Comparison of ENCODE assay signal across 9 cellular contexts in genomic region chr3:187005827-187006481, GRCh38.
A peak's percentile ranks its signal among the peaks of the same experiment; 100 is the strongest.
DNase-seq lines count a peak whose midpoint lies in the region; ATAC-seq, FAIRE-seq and TF ChIP-seq lines count a peak whose summit lies in the region.
"Had no signal": no experiment of that assay in that cellular context is flagged by ENCODE, and none has a peak within 500 bp of the region (broad histone marks: within the 10 kb centered on the region; RNA-seq: fewer than 3 reads in every experiment).

No MANE protein-coding gene starts in this region.

- no peaks in the 10 kb centered on the region for H3K27me3 ChIP-seq in CD4-positive, alpha-beta T cell (ENCODE audit: control insufficient read depth, insufficient read depth, low read length)
- H3K27me3 ChIP-seq in GM23338 (ENCODE audit: insufficient read depth) = no peaks in the 10 kb centered on the region
- no peaks in the 10 kb centered on the region for H3K27me3 ChIP-seq in small intestine (ENCODE audit: control insufficient read depth in 2 of 2, insufficient read depth in 2 of 2, low read length in 2 of 2)
- H3K27me3 ChIP-seq: brain microvascular endothelial cell had no signal

- ATAC-seq in CD4-positive, alpha-beta T cell (ENCODE audit: poor library complexity) = peak; percentile 65
- ATAC-seq in GM23338 (no peak), T-helper 17 cell (peak; percentile 73), HG03378 (IDR thresholded peaks at IDR 0.05; ENCODE audit: unreplicated experiment) (no peak)
- ATAC-seq: WTC11 had no signal

- no peak for FAIRE-seq in small intestine (lab: Jason Lieb, UNC)

- no peak for TF ChIP-seq CTCF in CD4-positive, alpha-beta T cell (IDR thresholded peaks at IDR 0.05)
- TF ChIP-seq CTCF in GM23338 (conservative IDR thresholded peaks at IDR 0.05; ENCODE audit: low read depth in 2 of 2) = no peak

- peaks cover 63% of the 10 kb centered on the region for H3K4me1 Mint-ChIP-seq in CD4-positive, alpha-beta T cell (ENCODE audit: low read depth)
- H3K4me1 Mint-ChIP-seq in GM23338 (peaks cover 23% of the 10 kb centered on the region), T-helper 17 cell (peaks cover 35% of the 10 kb centered on the region), immature natural killer cell (peaks cover 54 to 77% of the 10 kb centered on the region in 2 donors)

- H3K4me3 Mint-ChIP-seq in CD4-positive, alpha-beta T cell = peak overlapping the region; percentile 54
- H3K4me3 Mint-ChIP-seq in GM23338 = no peak overlapping the region
- H3K4me3 Mint-ChIP-seq in T-helper 17 cell = peak overlapping the region; percentile 13
- peak overlapping the region; percentile 3 to 56 (median 36) for H3K4me3 Mint-ChIP-seq in immature natural killer cell
- H3K4me3 Mint-ChIP-seq: WTC11 had no signal

- peak overlapping the region; percentile 72 for H3K27ac Mint-ChIP-seq in CD4-positive, alpha-beta T cell
- peak overlapping the region; percentile 72; the same call in 1 of the 2 replicates for H3K27ac Mint-ChIP-seq in GM23338
- peak overlapping the region; percentile 54 for H3K27ac Mint-ChIP-seq in T-helper 17 cell
- H3K27ac Mint-ChIP-seq in immature natural killer cell = peak overlapping the region; percentile 47 to 89 (median 76)
- H3K27ac Mint-ChIP-seq: WTC11 had no signal

- WGBS in small intestine, 3 donors = 78 to 98% (median 91%) methylated on average over 3 of the region's 3 CpGs

- H3K36me3 ChIP-seq in GM23338 (ENCODE audit: insufficient read depth) (no peaks in the 10 kb centered on the region), small intestine (ENCODE audit: control insufficient read depth in 2 of 2, insufficient read depth in 2 of 2, low read length in 2 of 2) (no peaks in the 10 kb centered on the region)
- H3K36me3 ChIP-seq: brain microvascular endothelial cell had no signal

- no peaks in the 10 kb centered on the region for H3K9me3 Mint-ChIP-seq in CD4-positive, alpha-beta T cell
- H3K9me3 Mint-ChIP-seq in GM23338 (no peaks in the 10 kb centered on the region), immature natural killer cell (no peaks in the 10 kb centered on the region)

- H3K27ac ChIP-seq in CD4-positive, alpha-beta T cell (ENCODE audit: low read depth, low read length) = no peak overlapping the region
- H3K27ac ChIP-seq in GM23338 (ENCODE audit: low read depth) (no peak overlapping the region; the same call in 1 of the 2 replicates), small intestine (ENCODE audit: low read depth in 1 of 2, low read length in 1 of 2) (peak overlapping the region in 1 of 2 donors; percentile 8)
- H3K27ac ChIP-seq: brain microvascular endothelial cell had no signal

- no peak overlapping the region for H3K4me2 ChIP-seq in GM23338

- peaks cover 35% of the 10 kb centered on the region for H3K79me2 ChIP-seq in GM23338 (replicated peaks; ENCODE audit: insufficient read depth)

- no peak for DNase-seq in CD4-positive, alpha-beta T cell
- no peak for DNase-seq in GM23338 (ENCODE audit: low spot score)
- DNase-seq in T-helper 17 cell = no peak
- DNase-seq in immature natural killer cell = no peak
- no peak for DNase-seq in small intestine
- DNase-seq in DMS79 (lab: John Stamatoyannopoulos, UW) = no peak
- DNase-seq: brain microvascular endothelial cell had no signal

- H3K4me3 ChIP-seq in GM23338 (no peak overlapping the region), small intestine (ENCODE audit: low read depth in 1 of 2, low read length in 2 of 2) (no peak overlapping the region)

- no peaks in the 10 kb centered on the region for H3K27me3 Mint-ChIP-seq in CD4-positive, alpha-beta T cell
- peaks cover 2% of the 10 kb centered on the region for H3K27me3 Mint-ChIP-seq in GM23338 (ENCODE audit: insufficient read depth, low read depth, poor library complexity)
- H3K27me3 Mint-ChIP-seq in T-helper 17 cell = no peaks in the 10 kb centered on the region
- peaks cover 0 to 2% (median 0%) of the 10 kb centered on the region in 3 donors for H3K27me3 Mint-ChIP-seq in immature natural killer cell (ENCODE audit: low read depth in 3 of 3)

- H3K9me2 ChIP-seq in GM23338 (ENCODE audit: insufficient read depth) = no peaks in the 10 kb centered on the region

- H2AFZ ChIP-seq in GM23338 = no peak overlapping the region

- CTCF ChIA-PET in CD4-positive, alpha-beta T cell (lab: Charles Lee) = interaction anchor here (0.6 to 1.8 kb wide), 4 partner anchors 22 to 133 kb away, joined by 3 to 8 read pairs (median 4); partner anchors contain the start of gene RPL39L

- H3K9me3 ChIP-seq in CD4-positive, alpha-beta T cell (ENCODE audit: control insufficient read depth, low read length) = no peaks in the 10 kb centered on the region
- no peaks in the 10 kb centered on the region for H3K9me3 ChIP-seq in T-helper 17 cell (ENCODE audit: control insufficient read depth, low read length, poor library complexity, severe bottlenecking)
- H3K9me3 ChIP-seq in small intestine (ENCODE audit: control insufficient read depth, low read depth) = no peaks in the 10 kb centered on the region

- no peaks in the 10 kb centered on the region for H4K20me1 ChIP-seq in GM23338 (replicated peaks; ENCODE audit: insufficient read depth)

- H3K4me1 ChIP-seq in GM23338 (ENCODE audit: insufficient read depth) = peaks cover 4% of the 10 kb centered on the region; the same call in 1 of the 2 replicates
- H3K4me1 ChIP-seq in small intestine (ENCODE audit: control insufficient read depth in 2 of 2, insufficient read depth in 1 of 2, low read depth in 1 of 2, low read length in 1 of 2) = peaks cover 0 to 2% of the 10 kb centered on the region in 2 donors

- POLR2A ChIA-PET in CD4-positive, alpha-beta T cell (lab: Charles Lee) = interaction anchor here (0.6 to 2.2 kb wide), 7 partner anchors 9 to 286 kb away, joined by 3 to 36 read pairs (median 4); partner anchors contain the start of gene EIF4A2

- no peaks in the 10 kb centered on the region for H3F3A ChIP-seq in GM23338 (replicated peaks; ENCODE audit: low read depth)

- intact Hi-C loops in CD4-positive, alpha-beta T cell (cut with DNase I, micrococcal nuclease) = loop anchor here in 1 of 2 experiments (5.0 kb wide), 1 partner anchor 74 kb away; the partner anchor contains the start of gene ST6GAL1

- peaks cover 46% of the 10 kb centered on the region for H3K36me3 Mint-ChIP-seq in CD4-positive, alpha-beta T cell (ENCODE audit: low read depth)
- H3K36me3 Mint-ChIP-seq in GM23338 (ENCODE audit: low read depth) (peaks cover 41% of the 10 kb centered on the region), T-helper 17 cell (ENCODE audit: low read depth) (peaks cover 9% of the 10 kb centered on the region), immature natural killer cell (peaks cover 22 to 37% (median 28%) of the 10 kb centered on the region in 3 donors)

TF ChIP-seq in GM23338, 12 proteins besides CTCF, POLR2A, EP300 and RAD21:
- TF ChIP-seq, protein P1, sequence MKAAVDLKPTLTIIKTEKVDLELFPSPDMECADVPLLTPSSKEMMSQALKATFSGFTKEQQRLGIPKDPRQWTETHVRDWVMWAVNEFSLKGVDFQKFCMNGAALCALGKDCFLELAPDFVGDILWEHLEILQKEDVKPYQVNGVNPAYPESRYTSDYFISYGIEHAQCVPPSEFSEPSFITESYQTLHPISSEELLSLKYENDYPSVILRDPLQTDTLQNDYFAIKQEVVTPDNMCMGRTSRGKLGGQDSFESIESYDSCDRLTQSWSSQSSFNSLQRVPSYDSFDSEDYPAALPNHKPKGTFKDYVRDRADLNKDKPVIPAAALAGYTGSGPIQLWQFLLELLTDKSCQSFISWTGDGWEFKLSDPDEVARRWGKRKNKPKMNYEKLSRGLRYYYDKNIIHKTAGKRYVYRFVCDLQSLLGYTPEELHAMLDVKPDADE (IDR thresholded peaks at IDR 0.05) = no peak
- no peak for TF ChIP-seq JUNB (IDR thresholded peaks at IDR 0.05; ENCODE audit: unreplicated experiment)
- TF ChIP-seq EZH2phosphoT487 (IDR thresholded peaks at IDR 0.05; ENCODE audit: unreplicated experiment) = no peak

Comparison
In these comparisons a context has a peak if more than half of its experiments do, and no peak if none do; other contexts are left out.
1. ATAC-seq: peak in CD4-positive, alpha-beta T cell (single experiment) and T-helper 17 cell (single experiment); none in GM23338 (single experiment) and HG03378 (single experiment).
2. Peak in every context shown above with its lines, with median percentiles within 50 percentile points of each other: H3K27ac Mint-ChIP-seq.